In genomic region chr15:67062365-67062985, GRCh38 we compare ENCODE assay signal across 2 cellular contexts.
TF ChIP-seq lines count a peak whose summit lies in the region.

No MANE protein-coding gene starts in this region.

TF ChIP-seq in GM12878, 131 proteins besides CTCF, POLR2A, EP300 and RAD21 (continues in another document):
- no peak for TF ChIP-seq SUZ12 (IDR thresholded peaks at IDR 0.05; ENCODE audit: unreplicated experiment)
- TF ChIP-seq CUX1 (IDR thresholded peaks at IDR 0.05; ENCODE audit: insufficient replicate concordance, low read depth, low read length): no peak
- no peak for TF ChIP-seq MYB (IDR thresholded peaks at IDR 0.05; ENCODE audit: borderline replicate concordance, low read depth, low read length)
- no peak for TF ChIP-seq HCFC1 (IDR thresholded peaks at IDR 0.05; ENCODE audit: low read length)
- no peak for TF ChIP-seq FOXK2 (IDR thresholded peaks at IDR 0.05)
- no peak for TF ChIP-seq ZBTB40 (IDR thresholded peaks at IDR 0.05; ENCODE audit: borderline replicate concordance)
- no peak for TF ChIP-seq ZBTB11 (CRISPR knock-in tag; IDR thresholded peaks at IDR 0.05)

TF ChIP-seq in WTC11, 78 proteins besides CTCF, POLR2A, EP300 and RAD21:
- TF ChIP-seq SP1 (CRISPR knock-in tag; conservative IDR thresholded peaks at IDR 0.05) (no peak), JUN (CRISPR knock-in tag; IDR thresholded peaks at IDR 0.05) (no peak), ZNF121 (CRISPR knock-in tag; IDR thresholded peaks at IDR 0.05) (no peak), ZBTB43 (CRISPR knock-in tag; IDR thresholded peaks at IDR 0.05) (no peak), HMGXB4 (CRISPR knock-in tag; IDR thresholded peaks at IDR 0.05) (no peak), ATF3 (CRISPR knock-in tag; conservative IDR thresholded peaks at IDR 0.05) (no peak), CDX4 (CRISPR knock-in tag; IDR thresholded peaks at IDR 0.05; ENCODE audit: borderline replicate concordance) (no peak), NFE2L1 (CRISPR knock-in tag; IDR thresholded peaks at IDR 0.05) (no peak), ZNF263 (CRISPR knock-in tag; IDR thresholded peaks at IDR 0.05; ENCODE audit: low read depth) (no peak), ZSCAN18 (CRISPR knock-in tag; IDR thresholded peaks at IDR 0.05) (no peak), USF1 (CRISPR knock-in tag; IDR thresholded peaks at IDR 0.05) (no peak), ATF2 (CRISPR knock-in tag; IDR thresholded peaks at IDR 0.05; ENCODE audit: borderline replicate concordance, low read depth) (no peak), GTF2I (CRISPR knock-in tag; conservative IDR thresholded peaks at IDR 0.05) (no peak), E2F5 (CRISPR knock-in tag; IDR thresholded peaks at IDR 0.05) (no peak), KAT7 (CRISPR knock-in tag; IDR thresholded peaks at IDR 0.05; ENCODE audit: borderline replicate concordance) (no peak), ZNF512 (CRISPR knock-in tag; IDR thresholded peaks at IDR 0.05; ENCODE audit: borderline replicate concordance) (no peak), FOXJ3 (CRISPR knock-in tag; IDR thresholded peaks at IDR 0.05; ENCODE audit: borderline replicate concordance) (no peak), JAZF1 (CRISPR knock-in tag; IDR thresholded peaks at IDR 0.05) (no peak)
